Comparison of ENCODE assay signal across 19 cellular contexts in the genomic region with DNA sequence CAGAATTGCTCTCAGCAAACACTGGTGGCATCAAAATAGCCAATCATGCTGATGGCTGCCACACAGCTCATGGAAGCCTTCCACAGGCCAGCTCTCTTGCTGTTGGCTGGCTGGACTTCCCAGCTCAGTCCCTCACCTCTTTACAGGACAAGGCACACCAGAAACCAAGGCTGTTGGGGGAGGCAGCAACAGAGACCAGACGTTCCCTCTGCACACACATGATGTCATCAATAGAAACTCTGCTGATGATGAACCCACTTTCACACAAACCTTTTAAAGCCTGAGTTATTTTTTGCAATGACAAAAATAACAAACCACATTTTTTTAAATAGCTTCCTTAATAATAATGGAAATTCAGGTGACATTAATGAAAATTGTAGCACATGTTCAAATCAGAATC.
DNase-seq lines count a peak whose midpoint lies in the region; ATAC-seq and TF ChIP-seq lines count a peak whose summit lies in the region.
"Had no signal": no experiment of that assay in that cellular context is flagged by ENCODE, and none has a peak within 500 bp of the region (broad histone marks: within the 10 kb centered on the region; RNA-seq: fewer than 3 reads in every experiment).

No MANE protein-coding gene starts in this region.

- no peak overlapping the region for H3K4me3 Mint-ChIP-seq in activated CD8-positive, alpha-beta memory T cell treated with anti-CD3 and anti-CD28 coated beads, Interleukin-2, amount 10 ng/mL, durations not matched to agents 7 days and 5 days
- H3K4me3 Mint-ChIP-seq: activated naive CD4-positive, alpha-beta T cell treated with anti-CD3 and anti-CD28 coated beads, Interleukin-2, amount 10 ng/mL, durations not matched to agents 7 days and 5 days; CD4-positive, alpha-beta T cell; stimulated activated naive CD8-positive, alpha-beta T cell treated with anti-CD3 and anti-CD28 coated beads, Interleukin-15, amount 100 ng/mL, for 72 hours had no signal

- H3K36me3 Mint-ChIP-seq in activated CD8-positive, alpha-beta memory T cell treated with anti-CD3 and anti-CD28 coated beads, Interleukin-2, amount 10 ng/mL, durations not matched to agents 7 days and 5 days, result no peaks in the 10 kb centered on the region
- H3K36me3 Mint-ChIP-seq: activated naive CD4-positive, alpha-beta T cell treated with anti-CD3 and anti-CD28 coated beads, Interleukin-2, amount 10 ng/mL, durations not matched to agents 7 days and 5 days had no signal

- H3K27ac ChIP-seq in OCI-LY3 (ENCODE audit: low read length), result no peak overlapping the region
- H3K27ac ChIP-seq: 22Rv1, sigmoid colon, SK-N-MC had no signal

- no peak for TF ChIP-seq CTCF in OCI-LY3 (IDR thresholded peaks at IDR 0.05; ENCODE audit: low read depth, low read length)

- peaks cover 22% of the 10 kb centered on the region for H3K4me1 ChIP-seq in OCI-LY3 (ENCODE audit: low read length)
- H3K4me1 ChIP-seq: sigmoid colon had no signal

- H3K4me3 ChIP-seq in OCI-LY3 (ENCODE audit: low read length), result no peak overlapping the region
- H3K4me3 ChIP-seq: lung, sigmoid colon, SK-N-MC had no signal

- CTCF ChIA-PET in activated CD8-positive, alpha-beta memory T cell treated with anti-CD3 and anti-CD28 coated beads, Interleukin-2, amount 10 ng/mL, durations not matched to agents 7 days and 5 days (lab: Charles Lee), result interaction anchor here (0.8 kb wide), 1 partner anchor 47 kb away, joined by 3 read pairs; no protein-coding TSS in a partner anchor

- H3K9me3 ChIP-seq in OCI-LY3 (ENCODE audit: insufficient read depth, low read length), result peaks cover 4% of the 10 kb centered on the region; the same call in 1 of the 2 replicates
- H3K9me3 ChIP-seq: sigmoid colon had no signal

- no peak overlapping the region for H3K9ac ChIP-seq in OCI-LY3 (ENCODE audit: low read length)

- H4K20me1 ChIP-seq in OCI-LY3 (ENCODE audit: insufficient read depth, low read length), result no peaks in the 10 kb centered on the region

- H3K9me3 Mint-ChIP-seq in activated CD8-positive, alpha-beta memory T cell treated with anti-CD3 and anti-CD28 coated beads, Interleukin-2, amount 10 ng/mL, durations not matched to agents 7 days and 5 days (ENCODE audit: low read depth), result no peaks in the 10 kb centered on the region
- H3K9me3 Mint-ChIP-seq: activated naive CD4-positive, alpha-beta T cell treated with anti-CD3 and anti-CD28 coated beads, Interleukin-2, amount 10 ng/mL, durations not matched to agents 7 days and 5 days; CD4-positive, alpha-beta T cell; stimulated activated naive CD8-positive, alpha-beta T cell treated with anti-CD3 and anti-CD28 coated beads, Interleukin-15, amount 100 ng/mL, for 72 hours had no signal

- H2AFZ ChIP-seq in OCI-LY3 (ENCODE audit: low read depth, low read length), result peak overlapping the region; percentile 37; the same call in 1 of the 2 replicates

- no peaks in the 10 kb centered on the region for H3K4me1 Mint-ChIP-seq in activated CD8-positive, alpha-beta memory T cell treated with anti-CD3 and anti-CD28 coated beads, Interleukin-2, amount 10 ng/mL, durations not matched to agents 7 days and 5 days
- H3K4me1 Mint-ChIP-seq: activated naive CD4-positive, alpha-beta T cell treated with anti-CD3 and anti-CD28 coated beads, Interleukin-2, amount 10 ng/mL, durations not matched to agents 7 days and 5 days; stimulated activated naive CD8-positive, alpha-beta T cell treated with anti-CD3 and anti-CD28 coated beads, Interleukin-15, amount 100 ng/mL, for 72 hours had no signal

- H3K4me2 ChIP-seq in OCI-LY3 (ENCODE audit: low read length), result peak overlapping the region; percentile 5

- no peaks in the 10 kb centered on the region for H3K79me2 ChIP-seq in OCI-LY3 (ENCODE audit: low read length)

- peak; percentile 93 for ATAC-seq in HG02852 (IDR thresholded peaks at IDR 0.05; ENCODE audit: unreplicated experiment)
- ATAC-seq in activated CD8-positive, alpha-beta memory T cell treated with anti-CD3 and anti-CD28 coated beads, Interleukin-2, amount 10 ng/mL, durations not matched to agents 7 days and 5 days, result no peak
- ATAC-seq: stimulated activated naive CD8-positive, alpha-beta T cell treated with anti-CD3 and anti-CD28 coated beads, Interleukin-15, amount 100 ng/mL, for 72 hours had no signal

- peaks cover 4% of the 10 kb centered on the region for H3K27me3 Mint-ChIP-seq in activated CD8-positive, alpha-beta memory T cell treated with anti-CD3 and anti-CD28 coated beads, Interleukin-2, amount 10 ng/mL, durations not matched to agents 7 days and 5 days

- DNase-seq in DMS53 (lab: John Stamatoyannopoulos, UW), result peak; percentile 57
- no peak for DNase-seq in DMS53 treated with DMSO at 0.1 percent for 48 hours (lab: John Stamatoyannopoulos, UW; ENCODE audit: unreplicated experiment)
- no peak for DNase-seq in DMS 273 treated with DMSO at 0.1 percent for 48 hours (lab: John Stamatoyannopoulos, UW)
- DNase-seq in activated CD8-positive, alpha-beta memory T cell treated with anti-CD3 and anti-CD28 coated beads, Interleukin-2, amount 10 ng/mL, durations not matched to agents 7 days and 5 days, result no peak
- no peak for DNase-seq in SKM-1 treated with dmso at 0.1 percent for 144 hours (lab: John Stamatoyannopoulos, UW; ENCODE audit: unreplicated experiment)
- DNase-seq in mucosa of gallbladder (ENCODE audit: low spot score), result no peak
- DNase-seq: activated naive CD4-positive, alpha-beta T cell treated with anti-CD3 and anti-CD28 coated beads, Interleukin-2, amount 10 ng/mL, durations not matched to agents 7 days and 5 days; CD4-positive, alpha-beta T cell; effector CD8-positive, alpha-beta T cell; NCI-H1105 treated with DMSO at 0.1 percent for 48 hours; NCI-H226; OCI-M1; sigmoid colon; stimulated activated naive CD8-positive, alpha-beta T cell treated with anti-CD3 and anti-CD28 coated beads, Interleukin-15, amount 100 ng/mL, for 72 hours had no signal

- H3K27me3 ChIP-seq in OCI-LY3 (ENCODE audit: low read depth, low read length), result peaks cover 15% of the 10 kb centered on the region; the same call in 1 of the 2 replicates
- H3K27me3 ChIP-seq: sigmoid colon had no signal

- H3K27ac Mint-ChIP-seq in activated CD8-positive, alpha-beta memory T cell treated with anti-CD3 and anti-CD28 coated beads, Interleukin-2, amount 10 ng/mL, durations not matched to agents 7 days and 5 days, result no peak overlapping the region
- H3K27ac Mint-ChIP-seq: activated naive CD4-positive, alpha-beta T cell treated with anti-CD3 and anti-CD28 coated beads, Interleukin-2, amount 10 ng/mL, durations not matched to agents 7 days and 5 days; CD4-positive, alpha-beta T cell; stimulated activated naive CD8-positive, alpha-beta T cell treated with anti-CD3 and anti-CD28 coated beads, Interleukin-15, amount 100 ng/mL, for 72 hours had no signal

- H3K36me3 ChIP-seq in OCI-LY3 (replicated peaks; ENCODE audit: low read depth, low read length), result no peaks in the 10 kb centered on the region
- H3K36me3 ChIP-seq: sigmoid colon had no signal
